In genomic region chr11:1771700-1772099, GRCh38 we compare ENCODE assay signal across 11 cellular contexts. TPM values are rescaled to one million over a fixed set of nuclear protein-coding genes. Genes with fewer than 3 reads are reported as not detected.
A peak's percentile ranks its signal among the peaks of the same experiment; 100 is the strongest.
DNase-seq lines count a peak whose midpoint lies in the region; ATAC-seq, FAIRE-seq and TF ChIP-seq lines count a peak whose summit lies in the region.
"Had no signal": no experiment of that assay in that cellular context is flagged by ENCODE, and none has a peak within 500 bp of the region (broad histone marks: within the 10 kb centered on the region; RNA-seq: fewer than 3 reads in every experiment).

No MANE protein-coding gene starts in this region.

- H3K4me3 Mint-ChIP-seq in Caco-2 (ENCODE audit: unreplicated experiment) (no peak overlapping the region), natural killer cell (peak overlapping the region; percentile 68)
- H3K4me3 Mint-ChIP-seq in dendritic cell treated with granulocyte-macrophage colony-stimulating factor and Interleukin-4, amounts not matched to agents 40 ng/mL and 50 ng/mL, for 4 days = peak overlapping the region; percentile 64

- no peak overlapping the region for H3K4me3 ChIP-seq in Caco-2 (ENCODE audit: low read depth, low read length)

- H3K9me3 ChIP-seq in Caco-2 = no peaks in the 10 kb centered on the region
- H3K9me3 ChIP-seq: SJCRH30 had no signal

- TF ChIP-seq CTCF in Caco-2 (IDR thresholded peaks at IDR 0.05; ENCODE audit: insufficient read depth in 1 of 2, low read depth in 1 of 2, low read length in 1 of 2, severe bottlenecking in 1 of 2, unreplicated experiment in 1 of 2) (no peak), natural killer cell (IDR thresholded peaks at IDR 0.05) (no peak)

- no TSS peak for BruUV-seq in Caco-2 (replicated peaks; lab: Mats Ljungman, UMichigan)

- no peaks in the 10 kb centered on the region for H3K27me3 Mint-ChIP-seq in Caco-2 (ENCODE audit: insufficient read depth, unreplicated experiment)
- H3K27me3 Mint-ChIP-seq in dendritic cell treated with granulocyte-macrophage colony-stimulating factor and Interleukin-4, amounts not matched to agents 40 ng/mL and 50 ng/mL, for 4 days = peaks cover 8% of the 10 kb centered on the region
- no peaks in the 10 kb centered on the region for H3K27me3 Mint-ChIP-seq in natural killer cell (ENCODE audit: low read depth in 2 of 2)

- ATAC-seq in natural killer cell = no peak
- no peak for ATAC-seq in SK-N-SH treated with all-trans-retinoic acid at 6 μM for 48 hours
- no peak for ATAC-seq in GM19328 (IDR thresholded peaks at IDR 0.05; ENCODE audit: unreplicated experiment)

- H3K4me1 Mint-ChIP-seq in Caco-2 (ENCODE audit: low read depth, unreplicated experiment) (peaks cover 11% of the 10 kb centered on the region), natural killer cell (peaks cover 41 to 46% of the 10 kb centered on the region in 2 donors)
- H3K4me1 Mint-ChIP-seq in dendritic cell treated with granulocyte-macrophage colony-stimulating factor and Interleukin-4, amounts not matched to agents 40 ng/mL and 50 ng/mL, for 4 days (ENCODE audit: low read depth) = peaks cover 76% of the 10 kb centered on the region

- peak overlapping the region; percentile 74 for H3K27ac Mint-ChIP-seq in Caco-2 (ENCODE audit: unreplicated experiment)
- H3K27ac Mint-ChIP-seq in dendritic cell treated with granulocyte-macrophage colony-stimulating factor and Interleukin-4, amounts not matched to agents 40 ng/mL and 50 ng/mL, for 4 days = peak overlapping the region; percentile 87
- H3K27ac Mint-ChIP-seq in natural killer cell = peak overlapping the region; percentile 27 to 90

- H3K36me3 Mint-ChIP-seq in Caco-2 (ENCODE audit: insufficient read depth, unreplicated experiment) = no peaks in the 10 kb centered on the region
- no peaks in the 10 kb centered on the region for H3K36me3 Mint-ChIP-seq in dendritic cell treated with granulocyte-macrophage colony-stimulating factor and Interleukin-4, amounts not matched to agents 40 ng/mL and 50 ng/mL, for 4 days (ENCODE audit: low read depth)
- H3K36me3 Mint-ChIP-seq in natural killer cell = no peaks in the 10 kb centered on the region

- H3K27me3 ChIP-seq in Caco-2 (replicated peaks; ENCODE audit: control insufficient read depth, insufficient read depth, low read length) = no peaks in the 10 kb centered on the region

- H3K4me1 ChIP-seq in Caco-2 = peaks cover 8% of the 10 kb centered on the region

- POLR2A ChIA-PET in Caco-2 (lab: Charles Lee) = interaction anchor here (0.6 to 0.7 kb wide), 3 partner anchors 14 to 910 kb away, joined by 3 to 5 read pairs (median 3); no protein-coding TSS in a partner anchor

- intact Hi-C loops in Caco-2 (cut with micrococcal nuclease; ENCODE audit: unreplicated experiment) = no loop called here
- intact Hi-C loops in dendritic cell treated with granulocyte-macrophage colony-stimulating factor and Interleukin-4, amounts not matched to agents 40 ng/mL and 50 ng/mL, for 4 days (cut with micrococcal nuclease) = loop anchor here (1.0 kb wide), 1 partner anchor 15 kb away; no protein-coding TSS in a partner anchor
- intact Hi-C loops in natural killer cell (cut with micrococcal nuclease) = loop anchor here (10.0 kb wide), 1 partner anchor 53 kb away; no protein-coding TSS in a partner anchor

- CTCF ChIA-PET in Caco-2 (lab: Charles Lee) = interaction anchor here (0.6 kb wide), 1 partner anchor 25 kb away, joined by 3 read pairs; no protein-coding TSS in a partner anchor

- H3K9me3 Mint-ChIP-seq in Caco-2 (ENCODE audit: unreplicated experiment) (no peaks in the 10 kb centered on the region), natural killer cell (no peaks in the 10 kb centered on the region)
- H3K9me3 Mint-ChIP-seq in dendritic cell treated with granulocyte-macrophage colony-stimulating factor and Interleukin-4, amounts not matched to agents 40 ng/mL and 50 ng/mL, for 4 days = no peaks in the 10 kb centered on the region

- no peak for FAIRE-seq in RCC 7860 (lab: Jason Lieb, UNC)

- no peak for DNase-seq in Caco-2
- peak; percentile 64 for DNase-seq in NOMO-1 treated with dmso at 0.1 percent for 144 hours (lab: John Stamatoyannopoulos, UW; ENCODE audit: unreplicated experiment)
- DNase-seq in natural killer cell = no peak
- DNase-seq in RCC 7860 (ENCODE audit: low spot score) = no peak
- DNase-seq in NCI-H748 (lab: John Stamatoyannopoulos, UW; ENCODE audit: unreplicated experiment) = no peak
- DNase-seq: hippocampal formation, SJCRH30 had no signal

- no peaks in the 10 kb centered on the region for H3K36me3 ChIP-seq in Caco-2 (ENCODE audit: control insufficient read depth, insufficient read depth, low read length)
- H3K36me3 ChIP-seq: SJCRH30 had no signal

TF ChIP-seq in SK-N-SH treated with all-trans-retinoic acid at 6 μM for 48 hours, 23 proteins besides CTCF, POLR2A, EP300 and RAD21 (continues in another document):
- no peak for TF ChIP-seq TSHZ2 (CRISPR knock-in tag; IDR thresholded peaks at IDR 0.05)
- TF ChIP-seq ESRRG (CRISPR knock-in tag; IDR thresholded peaks at IDR 0.05) = no peak
- no peak for TF ChIP-seq POU6F1 (CRISPR knock-in tag; IDR thresholded peaks at IDR 0.05; ENCODE audit: borderline replicate concordance, low read depth)
- no peak for TF ChIP-seq TCF4 (CRISPR knock-in tag; IDR thresholded peaks at IDR 0.05; ENCODE audit: borderline replicate concordance)
- TF ChIP-seq ZFP30 (CRISPR knock-in tag; IDR thresholded peaks at IDR 0.05) = no peak
- no peak for TF ChIP-seq PATZ1 (CRISPR knock-in tag; IDR thresholded peaks at IDR 0.05; ENCODE audit: borderline replicate concordance)
- no peak for TF ChIP-seq CSRNP3 (CRISPR knock-in tag; IDR thresholded peaks at IDR 0.05)
- no peak for TF ChIP-seq GLIS3 (CRISPR knock-in tag; IDR thresholded peaks at IDR 0.05)
- no peak for TF ChIP-seq CSDC2 (CRISPR knock-in tag; IDR thresholded peaks at IDR 0.05)

RNA-seq across cellular contexts. Expression of gene CTSD, which starts 8.0 kb away (rescaled TPM):
- 328 and 335 TPM in 2 replicates for total RNA-seq in Caco-2 (2022)
- 100 to 1,000 TPM; 388 to 446 (median 415) TPM for total RNA-seq in natural killer cell

RNA-seq across cellular contexts. Expression of gene IFITM10, which starts 21.3 kb away (rescaled TPM):
- total RNA-seq in Caco-2 (2022) (1.3 and 2.7 TPM in 2 replicates), natural killer cell (1 to 10 TPM; 5.5 to 8.1 (median 6.5) TPM)
- total RNA-seq: G401 had no signal
